2 cellular contexts compared by ENCODE assay signal in genomic region chr20:3720068-3720467, GRCh38.
A peak's percentile ranks its signal among the peaks of the same experiment; 100 is the strongest.
TF ChIP-seq lines count a peak whose summit lies in the region.

No MANE protein-coding gene starts in this region.

TF ChIP-seq in GM12891, 5 proteins besides CTCF, POLR2A, EP300 and RAD21:
- no peak for TF ChIP-seq SPI1 (IDR thresholded peaks at IDR 0.05; ENCODE audit: low read depth, low read length)
- no peak for TF ChIP-seq POU2F2 (IDR thresholded peaks at IDR 0.05; ENCODE audit: low read depth, low read length)
- no peak for TF ChIP-seq PAX5 (IDR thresholded peaks at IDR 0.05; ENCODE audit: insufficient read depth, low read length, severe bottlenecking)
- no peak for TF ChIP-seq TAF1 (IDR thresholded peaks at IDR 0.05; ENCODE audit: low read depth, low read length)
- no peak for TF ChIP-seq POLR2AphosphoS5 (IDR thresholded peaks at IDR 0.05; ENCODE audit: low read depth, low read length)
TF ChIP-seq in GM12891: peak in this region for 0.

TF ChIP-seq in H1, 55 proteins besides CTCF, POLR2A, EP300 and RAD21:
- peak; percentile 68; the same call in 1 of the 2 replicates for TF ChIP-seq KDM1A (IDR thresholded peaks at IDR 0.05; ENCODE audit: borderline replicate concordance, low read length)
- no peak for TF ChIP-seq E2F6 (IDR thresholded peaks at IDR 0.05)
- TF ChIP-seq RBBP5 (IDR thresholded peaks at IDR 0.05; ENCODE audit: borderline replicate concordance, low read depth, low read length) = no peak
- no peak for TF ChIP-seq TAF7 (optimal IDR thresholded peaks at IDR 0.05; ENCODE audit: borderline replicate concordance, low read depth, low read length)
